In the genomic region with DNA sequence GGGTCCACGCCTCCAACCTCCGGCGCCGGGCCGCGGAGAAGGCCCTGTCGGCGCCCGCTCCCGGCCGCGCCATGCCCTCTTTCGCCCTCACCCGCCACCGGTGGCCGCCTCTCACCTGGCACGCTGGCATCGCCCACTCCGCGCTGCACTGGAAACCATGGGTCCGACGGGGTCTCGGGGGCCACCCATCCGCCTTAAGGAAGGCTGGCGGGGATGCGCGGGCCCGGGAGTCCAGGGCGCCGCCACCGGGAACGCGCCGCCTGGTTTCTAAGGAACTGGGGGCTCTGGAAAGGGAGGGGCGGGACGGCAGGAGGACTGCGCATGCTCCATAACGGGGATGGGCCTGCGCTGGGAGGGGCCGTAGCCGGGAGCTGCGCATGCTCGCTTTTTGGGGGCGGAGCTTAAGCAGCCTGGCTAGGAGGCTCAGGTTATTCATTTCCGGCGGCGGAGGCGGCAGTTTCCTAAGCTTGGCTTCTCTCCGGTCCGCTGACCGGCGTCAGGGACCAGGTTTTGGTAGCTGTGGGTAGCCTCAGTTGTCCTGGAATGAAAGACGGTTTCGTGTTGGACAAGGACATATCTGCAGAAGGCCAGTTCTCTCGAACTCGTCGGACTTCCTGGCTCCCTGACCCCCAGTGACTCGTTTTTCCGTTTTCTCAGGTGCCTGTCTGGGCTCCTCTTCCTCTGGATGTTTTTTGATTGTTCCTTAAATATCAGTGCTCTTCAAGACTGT, we compare ENCODE assay signal across 8 cellular contexts. TPM values are rescaled to one million over a fixed set of nuclear protein-coding genes. Genes with fewer than 3 reads are reported as not detected.
DNase-seq lines count a peak whose midpoint lies in the region; ATAC-seq, FAIRE-seq and TF ChIP-seq lines count a peak whose summit lies in the region.

A gene with protein sequence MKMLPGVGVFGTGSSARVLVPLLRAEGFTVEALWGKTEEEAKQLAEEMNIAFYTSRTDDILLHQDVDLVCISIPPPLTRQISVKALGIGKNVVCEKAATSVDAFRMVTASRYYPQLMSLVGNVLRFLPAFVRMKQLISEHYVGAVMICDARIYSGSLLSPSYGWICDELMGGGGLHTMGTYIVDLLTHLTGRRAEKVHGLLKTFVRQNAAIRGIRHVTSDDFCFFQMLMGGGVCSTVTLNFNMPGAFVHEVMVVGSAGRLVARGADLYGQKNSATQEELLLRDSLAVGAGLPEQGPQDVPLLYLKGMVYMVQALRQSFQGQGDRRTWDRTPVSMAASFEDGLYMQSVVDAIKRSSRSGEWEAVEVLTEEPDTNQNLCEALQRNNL (minus strand): TSS at position 269 of the 730 bp plus-strand sequence. CDS start 33,601 bp downstream, outside the sequence.

- no peak for TF ChIP-seq CTCF in A673 (conservative IDR thresholded peaks at IDR 0.05; ENCODE audit: low read depth, low read length)
- TF ChIP-seq CTCF in VCaP (conservative IDR thresholded peaks at IDR 0.05), result no peak
- no peak for TF ChIP-seq CTCF in breast epithelium (IDR thresholded peaks at IDR 0.05)

- peak within 1 kb of the TSS; percentile 84 for H3K9ac ChIP-seq in iPS-20b (ENCODE audit: low read depth, low read length)

- POLR2A ChIA-PET in A673 (lab: Charles Lee; ENCODE audit: low non-redundant PET), result interaction anchor here (0.5 to 0.7 kb wide), 2 partner anchors 589 to 888 kb away, joined by 3 to 14 read pairs; partner anchors contain the start of gene NAE1

- peaks cover 14% of the 10 kb centered on the region for H3K4me1 ChIP-seq in A673 (ENCODE audit: insufficient read depth, low read length, poor library complexity, severe bottlenecking)
- peaks cover 0 to 5% of the 10 kb centered on the region in 2 donors for H3K4me1 ChIP-seq in breast epithelium
- H3K4me1 ChIP-seq in iPS-20b (ENCODE audit: insufficient read depth, low read length), result peaks cover 13% of the 10 kb centered on the region; the same call in 1 of the 2 replicates
- H3K4me1 ChIP-seq in small intestine (ENCODE audit: control insufficient read depth in 2 of 2, insufficient read depth in 1 of 2, low read depth in 1 of 2, low read length in 1 of 2), result peaks cover 0 to 3% of the 10 kb centered on the region in 2 donors

- 0 to 1% (median 1%) methylated on average over 54 to 59 of the region's 59 CpGs for WGBS in small intestine, 3 donors

- intact Hi-C loops in A673 (cut with micrococcal nuclease; ENCODE audit: unreplicated experiment), result no loop called here
- intact Hi-C loops in breast epithelium (cut with DNase I; ENCODE audit: low total_unique reads), result no loop called here

- peak; percentile 77 for ATAC-seq in GM18867 (IDR thresholded peaks at IDR 0.05; ENCODE audit: unreplicated experiment)
- peak; percentile 84 for ATAC-seq in HG03108 (IDR thresholded peaks at IDR 0.05; ENCODE audit: unreplicated experiment)

- H3K27me3 ChIP-seq in A673 (replicated peaks; ENCODE audit: insufficient read depth, low read depth, low read length, poor library complexity), result no peaks in the 10 kb centered on the region
- H3K27me3 ChIP-seq in breast epithelium, result no peaks in the 10 kb centered on the region
- no peaks in the 10 kb centered on the region for H3K27me3 ChIP-seq in iPS-20b (ENCODE audit: insufficient read depth, low read length)
- H3K27me3 ChIP-seq in small intestine (ENCODE audit: control insufficient read depth in 2 of 2, insufficient read depth in 2 of 2, low read length in 2 of 2), result no peaks in the 10 kb centered on the region

- CTCF ChIA-PET in A673 (lab: Charles Lee), result interaction anchor here (0.7 kb wide), 1 partner anchor 198 kb away, joined by 3 read pairs; no protein-coding TSS in a partner anchor

- H3K27ac ChIP-seq in A673 (ENCODE audit: low read depth, low read length, poor library complexity, severe bottlenecking) (peak within 1 kb of the TSS; percentile 87), VCaP (peak within 1 kb of the TSS; percentile 70), breast epithelium (peak within 1 kb of the TSS; percentile 83 to 86), iPS-20b (ENCODE audit: low read length) (no peak within 1 kb of the TSS), small intestine (ENCODE audit: low read depth in 1 of 2, low read length in 1 of 2) (peak within 1 kb of the TSS; percentile 7 to 97)

- no peaks in the 10 kb centered on the region for H3K36me3 ChIP-seq in A673 (ENCODE audit: insufficient read depth, low read length, poor library complexity, severe bottlenecking)
- H3K36me3 ChIP-seq in breast epithelium, result no peaks in the 10 kb centered on the region
- peaks cover 9% of the 10 kb centered on the region; the same call in 1 of the 2 replicates for H3K36me3 ChIP-seq in iPS-20b (ENCODE audit: insufficient read depth, low read depth, low read length)
- H3K36me3 ChIP-seq in small intestine (ENCODE audit: control insufficient read depth in 2 of 2, insufficient read depth in 2 of 2, low read length in 2 of 2), result no peaks in the 10 kb centered on the region

- no TSS peak for BruUV-seq in A673 (replicated peaks; lab: Mats Ljungman, UMichigan)

- H3K4me3 ChIP-seq in A673 (ENCODE audit: low read depth, low read length, poor library complexity, severe bottlenecking) (peak within 1 kb of the TSS; percentile 93), breast epithelium (peak within 1 kb of the TSS; percentile 86 to 99 (median 96)), iPS-20b (ENCODE audit: low read length) (peak within 1 kb of the TSS; percentile 90), small intestine (ENCODE audit: low read depth in 1 of 2, low read length in 2 of 2) (peak within 1 kb of the TSS; percentile 81 to 85)

- DNase-seq in A673 (ENCODE audit: low spot score) (peak; percentile 95), NCI-H2196 (lab: John Stamatoyannopoulos, UW; ENCODE audit: unreplicated experiment) (peak; percentile 90), breast epithelium (ENCODE audit: low spot score in 2 of 2) (peak; percentile 90 to 97), small intestine (peak; percentile 95)

- H3K9me3 ChIP-seq in A673 (ENCODE audit: low read depth, low read length, poor library complexity, severe bottlenecking), result no peaks in the 10 kb centered on the region
- H3K9me3 ChIP-seq in breast epithelium, result no peaks in the 10 kb centered on the region
- H3K9me3 ChIP-seq in iPS-20b (ENCODE audit: insufficient read depth, low read depth, low read length), result no peaks in the 10 kb centered on the region
- H3K9me3 ChIP-seq in small intestine (ENCODE audit: control insufficient read depth, low read depth), result no peaks in the 10 kb centered on the region

- TF ChIP-seq POLR2A in breast epithelium (IDR thresholded peaks at IDR 0.05), result peak; percentile 39

- no peak for FAIRE-seq in small intestine (lab: Jason Lieb, UNC)

RNA-seq across cellular contexts. Expression of the gene that starts here (rescaled TPM):
- total RNA-seq in A673 (2021) (22.6 and 25.1 TPM in 2 replicates), breast epithelium (10 to 100 TPM; 11.4 to 22.0 (median 21.4) TPM)
- 10 to 100 TPM in 2 of 3 donors, 1 to 10 TPM in 1; 9.7 to 28.6 (median 14.3) TPM for polyA plus RNA-seq in small intestine
